Comparison of ENCODE assay signal across 22 cellular contexts in genomic region chr14:29629839-29630238, GRCh38.
A peak's percentile ranks its signal among the peaks of the same experiment; 100 is the strongest.
DNase-seq lines count a peak whose midpoint lies in the region; FAIRE-seq and TF ChIP-seq lines count a peak whose summit lies in the region.
"Had no signal": no experiment of that assay in that cellular context is flagged by ENCODE, and none has a peak within 500 bp of the region (broad histone marks: within the 10 kb centered on the region; RNA-seq: fewer than 3 reads in every experiment).

No MANE protein-coding gene starts in this region.

- H3K4me3 Mint-ChIP-seq in T-helper 2 cell treated with Interferon-gamma antibody and Interleukin-4, amounts not matched to agents 5 μg/mL and 100 μg/mL, for 36 hours: no peak overlapping the region
- H3K4me3 Mint-ChIP-seq: CD14-positive monocyte; CD4-positive, alpha-beta T cell; CD8-positive, alpha-beta memory T cell had no signal

- POLR2A ChIA-PET in HEK293 (lab: Yijun Ruan, JAX): no interaction called here

- no peaks in the 10 kb centered on the region for H3K27me3 ChIP-seq in bronchial epithelial cell (ENCODE audit: control insufficient read depth, insufficient read depth, low read length)
- H3K27me3 ChIP-seq: BE2C; BLaER1 treated with 17β-estradiol and CSF1 and Interleukin-3, amounts not matched to agents 10 nM and 100 nM had no signal

- TF ChIP-seq CTCF in AG10803 (conservative IDR thresholded peaks at IDR 0.05; ENCODE audit: low read length): no peak
- TF ChIP-seq CTCF in HEK293 (tag by site-specific recombination; IDR thresholded peaks at IDR 0.05): no peak
- TF ChIP-seq CTCF in bronchial epithelial cell (IDR thresholded peaks at IDR 0.05; ENCODE audit: insufficient read depth, low read length, severe bottlenecking): no peak

- DNase-seq in T-helper 2 cell treated with Interferon-gamma antibody and Interleukin-4, amounts not matched to agents 5 μg/mL and 100 μg/mL, for 36 hours (ENCODE audit: low spot score): no peak
- DNase-seq in T-helper 2 cell (no peak), AG10803 (ENCODE audit: low read depth) (peak; percentile 26), bronchial epithelial cell (ENCODE audit: low read depth) (peak; percentile 25), KG1 (lab: John Stamatoyannopoulos, UW) (no peak), NK-92 (lab: John Stamatoyannopoulos, UW; ENCODE audit: unreplicated experiment) (no peak), hypothalamus (lab: John Stamatoyannopoulos, UW) (no peak)
- DNase-seq: AML-193; BE2C; CD4-positive, alpha-beta T cell; CD8-positive, alpha-beta memory T cell; DMS 273 treated with DMSO at 0.1 percent for 48 hours; DMS79; GOT3 had no signal

- no peaks in the 10 kb centered on the region for H3K9me3 ChIP-seq in HEK293 (ENCODE audit: control insufficient read depth, insufficient read depth, low read depth, low read length)
- H3K9me3 ChIP-seq: BE2C; BLaER1 treated with 17β-estradiol and CSF1 and Interleukin-3, amounts not matched to agents 10 nM and 100 nM; HAP-1 had no signal

- no peaks in the 10 kb centered on the region for H3K4me1 Mint-ChIP-seq in T-helper 2 cell treated with Interferon-gamma antibody and Interleukin-4, amounts not matched to agents 5 μg/mL and 100 μg/mL, for 36 hours (ENCODE audit: low read depth)
- H3K4me1 Mint-ChIP-seq: CD14-positive monocyte; CD8-positive, alpha-beta memory T cell had no signal

- H3K9me3 Mint-ChIP-seq in T-helper 2 cell treated with Interferon-gamma antibody and Interleukin-4, amounts not matched to agents 5 μg/mL and 100 μg/mL, for 36 hours: peaks cover 32% of the 10 kb centered on the region

- CTCF ChIA-PET in HEK293 (lab: Yijun Ruan, JAX): no interaction called here

- peak overlapping the region; percentile 57 for H3K27ac Mint-ChIP-seq in T-helper 2 cell treated with Interferon-gamma antibody and Interleukin-4, amounts not matched to agents 5 μg/mL and 100 μg/mL, for 36 hours
- H3K27ac Mint-ChIP-seq: CD14-positive monocyte; CD4-positive, alpha-beta T cell; CD8-positive, alpha-beta memory T cell had no signal

- no peaks in the 10 kb centered on the region for H3K4me1 ChIP-seq in HEK293 (ENCODE audit: control insufficient read depth, insufficient read depth, low read length)
- H3K4me1 ChIP-seq: BE2C; BLaER1 treated with 17β-estradiol and CSF1 and Interleukin-3, amounts not matched to agents 10 nM and 100 nM; HAP-1 had no signal

- H3K36me3 ChIP-seq in HEK293 (ENCODE audit: control insufficient read depth in 2 of 2, insufficient read depth in 1 of 2, low read length in 2 of 2) (peaks cover 0 to 9% of the 10 kb centered on the region in 2 experiments), bronchial epithelial cell (ENCODE audit: control insufficient read depth, insufficient read depth, low read length) (no peaks in the 10 kb centered on the region)
- H3K36me3 ChIP-seq: BE2C; BLaER1 treated with 17β-estradiol and CSF1 and Interleukin-3, amounts not matched to agents 10 nM and 100 nM had no signal

- no peak overlapping the region for H3K27ac ChIP-seq in HEK293 (ENCODE audit: extremely low read depth, low read depth, low read length)
- H3K27ac ChIP-seq: 22Rv1; BLaER1 treated with 17β-estradiol and CSF1 and Interleukin-3, amounts not matched to agents 10 nM and 100 nM had no signal

- FAIRE-seq in bronchial epithelial cell (lab: Jason Lieb, UNC): no peak
- FAIRE-seq: D721Med, G401.6, H54 had no signal

- no peak overlapping the region for H3K4me3 ChIP-seq in AG10803 (ENCODE audit: low read length)
- no peak overlapping the region for H3K4me3 ChIP-seq in HEK293 (ENCODE audit: low read depth, low read length)
- no peak overlapping the region for H3K4me3 ChIP-seq in bronchial epithelial cell (ENCODE audit: low read depth, low read length)
- H3K4me3 ChIP-seq: BLaER1 treated with 17β-estradiol and CSF1 and Interleukin-3, amounts not matched to agents 10 nM and 100 nM; HAP-1 had no signal

- no peaks in the 10 kb centered on the region for H3K36me3 Mint-ChIP-seq in T-helper 2 cell treated with Interferon-gamma antibody and Interleukin-4, amounts not matched to agents 5 μg/mL and 100 μg/mL, for 36 hours (ENCODE audit: low read depth)
- H3K36me3 Mint-ChIP-seq: CD14-positive monocyte; CD8-positive, alpha-beta memory T cell had no signal

- H3K27me3 Mint-ChIP-seq in T-helper 2 cell treated with Interferon-gamma antibody and Interleukin-4, amounts not matched to agents 5 μg/mL and 100 μg/mL, for 36 hours (ENCODE audit: low read depth): no peaks in the 10 kb centered on the region
- H3K27me3 Mint-ChIP-seq: CD4-positive, alpha-beta T cell; CD8-positive, alpha-beta memory T cell had no signal

TF ChIP-seq in HEK293, 187 proteins besides CTCF, POLR2A, EP300 and RAD21:
- TF ChIP-seq, protein P1, sequence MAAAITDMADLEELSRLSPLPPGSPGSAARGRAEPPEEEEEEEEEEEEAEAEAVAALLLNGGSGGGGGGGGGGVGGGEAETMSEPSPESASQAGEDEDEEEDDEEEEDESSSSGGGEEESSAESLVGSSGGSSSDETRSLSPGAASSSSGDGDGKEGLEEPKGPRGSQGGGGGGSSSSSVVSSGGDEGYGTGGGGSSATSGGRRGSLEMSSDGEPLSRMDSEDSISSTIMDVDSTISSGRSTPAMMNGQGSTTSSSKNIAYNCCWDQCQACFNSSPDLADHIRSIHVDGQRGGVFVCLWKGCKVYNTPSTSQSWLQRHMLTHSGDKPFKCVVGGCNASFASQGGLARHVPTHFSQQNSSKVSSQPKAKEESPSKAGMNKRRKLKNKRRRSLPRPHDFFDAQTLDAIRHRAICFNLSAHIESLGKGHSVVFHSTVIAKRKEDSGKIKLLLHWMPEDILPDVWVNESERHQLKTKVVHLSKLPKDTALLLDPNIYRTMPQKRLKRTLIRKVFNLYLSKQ (tag by site-specific recombination; IDR thresholded peaks at IDR 0.05; ENCODE audit: borderline replicate concordance): no peak
- TF ChIP-seq ZNF513 (tag by site-specific recombination; IDR thresholded peaks at IDR 0.05): peak; percentile 40

Comparison
In these comparisons a context has a peak if more than half of its experiments do, and no peak if none do; other contexts are left out.
1. DNase-seq: peak in AG10803 (single experiment) and bronchial epithelial cell (single experiment); none in T-helper 2 cell treated with Interferon-gamma antibody and Interleukin-4, amounts not matched to agents 5 μg/mL and 100 μg/mL, for 36 hours (single experiment), T-helper 2 cell (0 of 5), KG1 (single experiment), NK-92 (single experiment) and hypothalamus (0 of 51).